Comparison of ENCODE assay signal across 17 cellular contexts in genomic region chr21:34788879-34789278, GRCh38.
DNase-seq lines count a peak whose midpoint lies in the region; ATAC-seq, FAIRE-seq and TF ChIP-seq lines count a peak whose summit lies in the region.
"Had no signal": no experiment of that assay in that cellular context is flagged by ENCODE, and none has a peak within 500 bp of the region (broad histone marks: within the 10 kb centered on the region; RNA-seq: fewer than 3 reads in every experiment).

No MANE protein-coding gene starts in this region.

- H3K27ac ChIP-seq in CD4-positive, alpha-beta T cell (ENCODE audit: low read depth, low read length): no peak overlapping the region
- H3K27ac ChIP-seq in GM23248: peak overlapping the region; percentile 38; the same call in 1 of the 2 replicates
- H3K27ac ChIP-seq in kidney (ENCODE audit: low read depth in 2 of 2, low read length in 2 of 2): no peak overlapping the region
- H3K27ac ChIP-seq: HL-60 had no signal

- POLR2A ChIA-PET in CD4-positive, alpha-beta T cell (lab: Charles Lee): no interaction called here
- POLR2A ChIA-PET in naive thymus-derived CD8-positive, alpha-beta T cell (lab: Charles Lee): no interaction called here

- FAIRE-seq in kidney (lab: Jason Lieb, UNC): no peak
- FAIRE-seq: D721Med, HTR-8/SVneo had no signal

- no peak overlapping the region for H2AFZ ChIP-seq in GM23248

- H3K9me2 ChIP-seq in GM23248 (ENCODE audit: insufficient read depth): no peaks in the 10 kb centered on the region

- intact Hi-C loops in CD4-positive, alpha-beta T cell (cut with DNase I, micrococcal nuclease): no loop called here
- intact Hi-C loops in activated T-helper 2 cell treated with anti-CD3 and anti-CD28 coated beads, Interferon-gamma antibody, Interleukin-2, Interleukin-4, amounts not matched to agents 10 μg/mL and 5 μg/mL and 100 μg/mL, durations not matched to agents 14 hours and 24 hours and 36 hours (cut with micrococcal nuclease): no loop called here
- intact Hi-C loops in kidney (cut with DNase I): no loop called here

- no peaks in the 10 kb centered on the region for H3K9me3 ChIP-seq in CD4-positive, alpha-beta T cell (ENCODE audit: control insufficient read depth, low read length)
- H3K9me3 ChIP-seq in GM23248 (ENCODE audit: low read depth) (no peaks in the 10 kb centered on the region), kidney (ENCODE audit: control insufficient read depth in 1 of 2, low read length in 2 of 2) (no peaks in the 10 kb centered on the region)
- H3K9me3 ChIP-seq: BE2C, HAP-1 had no signal

- H4K20me1 ChIP-seq in GM23248 (ENCODE audit: insufficient read depth): no peaks in the 10 kb centered on the region

- H3K36me3 ChIP-seq in GM23248 (ENCODE audit: low read depth): peaks cover 33% of the 10 kb centered on the region
- no peaks in the 10 kb centered on the region for H3K36me3 ChIP-seq in kidney (ENCODE audit: control insufficient read depth in 1 of 2, insufficient read depth in 2 of 2, low read length in 2 of 2)
- H3K36me3 ChIP-seq: BE2C, HAP-1 had no signal

- no peak overlapping the region for H3K9ac ChIP-seq in GM23248
- H3K9ac ChIP-seq in kidney (ENCODE audit: low read length in 2 of 2): no peak overlapping the region

- H3K4me3 Mint-ChIP-seq in CD4-positive, alpha-beta T cell: no peak overlapping the region
- H3K4me3 Mint-ChIP-seq in activated T-helper 2 cell treated with anti-CD3 and anti-CD28 coated beads, Interferon-gamma antibody, Interleukin-2, Interleukin-4, amounts not matched to agents 10 μg/mL and 5 μg/mL and 100 μg/mL, durations not matched to agents 14 hours and 24 hours and 36 hours (ENCODE audit: low read depth): no peak overlapping the region
- H3K4me3 Mint-ChIP-seq in naive thymus-derived CD8-positive, alpha-beta T cell: no peak overlapping the region
- H3K4me3 Mint-ChIP-seq: CD8-positive, alpha-beta memory T cell had no signal

- no peaks in the 10 kb centered on the region for H3K4me1 Mint-ChIP-seq in CD4-positive, alpha-beta T cell (ENCODE audit: low read depth)
- peaks cover 8% of the 10 kb centered on the region for H3K4me1 Mint-ChIP-seq in activated T-helper 2 cell treated with anti-CD3 and anti-CD28 coated beads, Interferon-gamma antibody, Interleukin-2, Interleukin-4, amounts not matched to agents 10 μg/mL and 5 μg/mL and 100 μg/mL, durations not matched to agents 14 hours and 24 hours and 36 hours (ENCODE audit: low read depth)
- peaks cover 0 to 6% (median 1%) of the 10 kb centered on the region in 4 donors for H3K4me1 Mint-ChIP-seq in naive thymus-derived CD8-positive, alpha-beta T cell

- H3K27me3 Mint-ChIP-seq in CD4-positive, alpha-beta T cell: no peaks in the 10 kb centered on the region
- H3K27me3 Mint-ChIP-seq in activated T-helper 2 cell treated with anti-CD3 and anti-CD28 coated beads, Interferon-gamma antibody, Interleukin-2, Interleukin-4, amounts not matched to agents 10 μg/mL and 5 μg/mL and 100 μg/mL, durations not matched to agents 14 hours and 24 hours and 36 hours (ENCODE audit: low read depth): no peaks in the 10 kb centered on the region
- no peaks in the 10 kb centered on the region for H3K27me3 Mint-ChIP-seq in naive thymus-derived CD8-positive, alpha-beta T cell
- H3K27me3 Mint-ChIP-seq: CD8-positive, alpha-beta memory T cell had no signal

- H3K36me3 Mint-ChIP-seq in CD4-positive, alpha-beta T cell (ENCODE audit: low read depth): peaks cover 47% of the 10 kb centered on the region
- H3K36me3 Mint-ChIP-seq in activated T-helper 2 cell treated with anti-CD3 and anti-CD28 coated beads, Interferon-gamma antibody, Interleukin-2, Interleukin-4, amounts not matched to agents 10 μg/mL and 5 μg/mL and 100 μg/mL, durations not matched to agents 14 hours and 24 hours and 36 hours (ENCODE audit: low read depth): peaks cover 26% of the 10 kb centered on the region
- H3K36me3 Mint-ChIP-seq in naive thymus-derived CD8-positive, alpha-beta T cell: peaks cover 0 to 37% (median 7%) of the 10 kb centered on the region in 3 donors

- CTCF ChIA-PET in CD4-positive, alpha-beta T cell (lab: Charles Lee): no interaction called here

- no peak overlapping the region for H3K4me3 ChIP-seq in GM23248
- H3K4me3 ChIP-seq in kidney (ENCODE audit: low read length in 2 of 2): no peak overlapping the region
- H3K4me3 ChIP-seq: HAP-1 had no signal

- TF ChIP-seq CTCF in CD4-positive, alpha-beta T cell (IDR thresholded peaks at IDR 0.05): no peak
- TF ChIP-seq CTCF in GM20000 (IDR thresholded peaks at IDR 0.05; ENCODE audit: extremely low read depth, missing control alignments) (no peak), kidney (IDR thresholded peaks at IDR 0.05; ENCODE audit: borderline replicate concordance, extremely low read depth, insufficient read depth) (no peak)

- peaks cover 65% of the 10 kb centered on the region for H3F3A ChIP-seq in GM23248 (ENCODE audit: insufficient read depth)

- H3K9me3 Mint-ChIP-seq in CD4-positive, alpha-beta T cell: no peaks in the 10 kb centered on the region
- H3K9me3 Mint-ChIP-seq in activated T-helper 2 cell treated with anti-CD3 and anti-CD28 coated beads, Interferon-gamma antibody, Interleukin-2, Interleukin-4, amounts not matched to agents 10 μg/mL and 5 μg/mL and 100 μg/mL, durations not matched to agents 14 hours and 24 hours and 36 hours: no peaks in the 10 kb centered on the region
- H3K9me3 Mint-ChIP-seq in naive thymus-derived CD8-positive, alpha-beta T cell: no peaks in the 10 kb centered on the region
- H3K9me3 Mint-ChIP-seq: CD8-positive, alpha-beta memory T cell had no signal

- in situ Hi-C loops in GM23248 (cut with MboI): no loop called here
- in situ Hi-C loops in ACHN (cut with HindIII; ENCODE audit: low pct_ligation_motif_present, low pct_unique_long_range_greater_than_20kb, low sequenced_read_pairs): no loop called here

- no peaks in the 10 kb centered on the region for H3K27me3 ChIP-seq in CD4-positive, alpha-beta T cell (ENCODE audit: control insufficient read depth, insufficient read depth, low read length)
- H3K27me3 ChIP-seq in GM23248 (replicated peaks; ENCODE audit: insufficient read depth): no peaks in the 10 kb centered on the region
- H3K27me3 ChIP-seq: BE2C had no signal

- ATAC-seq in CD4-positive, alpha-beta T cell (ENCODE audit: poor library complexity): no peak
- no peak for ATAC-seq in naive thymus-derived CD8-positive, alpha-beta T cell

- no peak overlapping the region for H3K4me2 ChIP-seq in GM23248 (ENCODE audit: unreplicated experiment)

- H3K4me1 ChIP-seq in GM23248 (ENCODE audit: insufficient read depth): no peaks in the 10 kb centered on the region; the same call in 1 of the 2 replicates
- H3K4me1 ChIP-seq in kidney (ENCODE audit: control insufficient read depth in 1 of 2, insufficient read depth in 1 of 2, low read depth in 1 of 2, low read length in 2 of 2): no peaks in the 10 kb centered on the region
- H3K4me1 ChIP-seq: BE2C, HAP-1 had no signal

- 95 to 98% methylated on average over 1 of the region's 1 CpG for WGBS in GM23248 (ENCODE audit: low coverage in 1 of 2, low lambda C conversion rate in 2 of 2, missing lambda C conversion rate in 2 of 2), 2 experiments

- peak overlapping the region; percentile 42 for H3K27ac Mint-ChIP-seq in CD4-positive, alpha-beta T cell
- peak overlapping the region; percentile 4 for H3K27ac Mint-ChIP-seq in activated T-helper 2 cell treated with anti-CD3 and anti-CD28 coated beads, Interferon-gamma antibody, Interleukin-2, Interleukin-4, amounts not matched to agents 10 μg/mL and 5 μg/mL and 100 μg/mL, durations not matched to agents 14 hours and 24 hours and 36 hours
- H3K27ac Mint-ChIP-seq in naive thymus-derived CD8-positive, alpha-beta T cell: peak overlapping the region in 9 of 10 donors; percentile 3 to 83 (median 36)

- H3K79me2 ChIP-seq in GM23248 (ENCODE audit: insufficient read depth): peaks cover 14% of the 10 kb centered on the region; the same call in 1 of the 2 replicates

- no peak for DNase-seq in CD4-positive, alpha-beta T cell
- no peak for DNase-seq in GM23248
- no peak for DNase-seq in activated T-helper 2 cell treated with anti-CD3 and anti-CD28 coated beads, Interferon-gamma antibody, Interleukin-2, Interleukin-4, amounts not matched to agents 10 μg/mL and 5 μg/mL and 100 μg/mL, durations not matched to agents 14 hours and 24 hours and 36 hours (ENCODE audit: low spot score)
- no peak for DNase-seq in naive thymus-derived CD8-positive, alpha-beta T cell
- no peak for DNase-seq in GM20000 (ENCODE audit: low spot score)
- DNase-seq in kidney: no peak
- no peak for DNase-seq in ACHN
- DNase-seq: BE2C; CD8-positive, alpha-beta memory T cell; DMS79; NCI-H1092; NCI-H510A treated with DMSO at 0.1 percent for 48 hours; SIG-M5 had no signal
